ENCODE assay signal across 27 cellular contexts in genomic region chr3:124653788-124654469, GRCh38.
DNase-seq lines count a peak whose midpoint lies in the region; ATAC-seq, FAIRE-seq and TF ChIP-seq lines count a peak whose summit lies in the region.
"Had no signal": no experiment of that assay in that cellular context is flagged by ENCODE, and none has a peak within 500 bp of the region (broad histone marks: within the 10 kb centered on the region; RNA-seq: fewer than 3 reads in every experiment).

No MANE protein-coding gene starts in this region.

- H3K9me3 ChIP-seq in endothelial cell of umbilical vein (replicated peaks; ENCODE audit: control insufficient read depth, insufficient read depth, low read length), result no peaks in the 10 kb centered on the region
- H3K9me3 ChIP-seq in effector memory CD4-positive, alpha-beta T cell (ENCODE audit: control insufficient read depth, low read length), result no peaks in the 10 kb centered on the region
- H3K9me3 ChIP-seq: adrenal gland, Caco-2, gastroesophageal sphincter, SJSA1 had no signal

- H3K36me3 Mint-ChIP-seq in nephron progenitor cell (ENCODE audit: low read depth), result peaks cover 49% of the 10 kb centered on the region
- H3K36me3 Mint-ChIP-seq: IgD-negative memory B cell had no signal

- ATAC-seq in Right ventricle myocardium inferior, result peak; percentile 92
- ATAC-seq: activated CD8-positive, alpha-beta T cell treated with anti-CD3 and anti-CD28 coated beads, Interleukin-2, amount 10 ng/mL, durations not matched to agents 7 days and 5 days; esophagus mucosa; gastroesophageal sphincter; Panc1 had no signal

- H3K4me1 Mint-ChIP-seq in nephron progenitor cell, result peaks cover 6% of the 10 kb centered on the region

- DNase-seq in Right ventricle myocardium inferior (ENCODE audit: missing footprints), result no peak
- no peak for DNase-seq in cardiac septum (ENCODE audit: low spot score)
- DNase-seq in endothelial cell of umbilical vein (ENCODE audit: low read depth, low spot score), result peak; percentile 14
- peak; percentile 11 for DNase-seq in inferior parietal cortex (ENCODE audit: extremely low spot score)
- DNase-seq in nephron progenitor cell, result no peak
- no peak for DNase-seq in iPS-NIHi7 (ENCODE audit: extremely low spot score)
- DNase-seq in effector memory CD4-positive, alpha-beta T cell, result no peak
- DNase-seq: activated CD8-positive, alpha-beta T cell treated with anti-CD3 and anti-CD28 coated beads, Interleukin-2, amount 10 ng/mL, durations not matched to agents 7 days and 5 days; activated T-cell treated with anti-CD3 and anti-CD28 coated beads, Interleukin-2, amount 50 U/mL, for 24 hours; adrenal gland; Caco-2; DMS79 treated with DMSO at 0.1 percent for 48 hours; NCI-H146; NCI-H510A treated with DMSO at 0.1 percent for 48 hours; NK-92 treated with Interleukin-12 subunit alpha and Interleukin-12 subunit beta, amount 100 ng/mL, for 24 hours; stimulated activated CD4-positive, alpha-beta T cell treated with anti-CD3 and anti-CD28 coated beads, Interleukin-2, amount 100 ng/mL, for 24 hours; stimulated activated naive CD4-positive, alpha-beta T cell; trophoblast cell had no signal

- H3K9me1 ChIP-seq in endothelial cell of umbilical vein (replicated peaks; ENCODE audit: control insufficient read depth, extremely low read depth, insufficient read depth, low read length), result no peaks in the 10 kb centered on the region

- no TSS peak for BruUV-seq in endothelial cell of umbilical vein (replicated peaks; lab: Mats Ljungman, UMichigan)

- no peak overlapping the region for H3K4me2 ChIP-seq in endothelial cell of umbilical vein (ENCODE audit: insufficient read depth, low read length)

- H3K27me3 ChIP-seq in endothelial cell of umbilical vein (ENCODE audit: control insufficient read depth in 2 of 2, insufficient read depth in 2 of 2, low read length in 2 of 2), result peaks cover 0 to 3% of the 10 kb centered on the region in 2 experiments
- no peaks in the 10 kb centered on the region for H3K27me3 ChIP-seq in effector memory CD4-positive, alpha-beta T cell (replicated peaks; ENCODE audit: control insufficient read depth, insufficient read depth, low read length, poor library complexity, severe bottlenecking)
- H3K27me3 ChIP-seq: adrenal gland, gastroesophageal sphincter, SJSA1 had no signal

- H2AFZ ChIP-seq in endothelial cell of umbilical vein (ENCODE audit: low read depth, low read length), result no peak overlapping the region

- TF ChIP-seq CTCF in endothelial cell of umbilical vein (IDR thresholded peaks at IDR 0.05; ENCODE audit: extremely low read depth in 1 of 2, insufficient read depth in 1 of 2, low read depth in 1 of 2, low read length in 2 of 2), result no peak
- no peak for TF ChIP-seq CTCF in nephron progenitor cell (IDR thresholded peaks at IDR 0.05)

- H3K9me3 Mint-ChIP-seq in nephron progenitor cell, result no peaks in the 10 kb centered on the region
- H3K9me3 Mint-ChIP-seq: activated T-cell treated with anti-CD3 and anti-CD28 coated beads, Interleukin-2, amount 50 U/mL, for 24 hours had no signal

- no peaks in the 10 kb centered on the region for H3K36me3 ChIP-seq in endothelial cell of umbilical vein (ENCODE audit: control insufficient read depth in 2 of 2, extremely low read depth in 1 of 2, insufficient read depth in 2 of 2, low read length in 2 of 2)
- no peaks in the 10 kb centered on the region for H3K36me3 ChIP-seq in effector memory CD4-positive, alpha-beta T cell (ENCODE audit: control insufficient read depth, insufficient read depth, low read length)
- H3K36me3 ChIP-seq: SJSA1 had no signal

- H3K4me3 ChIP-seq in endothelial cell of umbilical vein (replicated peaks in 1 of 3; ENCODE audit: insufficient read depth in 1 of 3, low read depth in 1 of 3, low read length in 3 of 3), result no peak overlapping the region
- no peak overlapping the region for H3K4me3 ChIP-seq in effector memory CD4-positive, alpha-beta T cell (ENCODE audit: insufficient read depth, low read depth, low read length, poor library complexity, severe bottlenecking)
- H3K4me3 ChIP-seq: adrenal gland, gastroesophageal sphincter, SJSA1, skin epidermis had no signal

- CTCF ChIA-PET in endothelial cell of umbilical vein (lab: Charles Lee), result no interaction called here

- POLR2A ChIA-PET in endothelial cell of umbilical vein (lab: Charles Lee), result no interaction called here

- no peak overlapping the region for H3K27ac Mint-ChIP-seq in nephron progenitor cell
- H3K27ac Mint-ChIP-seq: activated CD8-positive, alpha-beta T cell treated with anti-CD3 and anti-CD28 coated beads, Interleukin-2, amount 10 ng/mL, durations not matched to agents 7 days and 5 days; activated T-cell treated with anti-CD3 and anti-CD28 coated beads, Interleukin-2, amount 50 U/mL, for 24 hours; IgD-negative memory B cell had no signal

- H4K20me1 ChIP-seq in endothelial cell of umbilical vein (replicated peaks; ENCODE audit: control insufficient read depth, extremely low read depth, insufficient read depth, low read length), result no peaks in the 10 kb centered on the region

- H3K27me3 Mint-ChIP-seq in nephron progenitor cell (ENCODE audit: low read depth, poor library complexity), result no peaks in the 10 kb centered on the region
- H3K27me3 Mint-ChIP-seq: IgD-negative memory B cell had no signal

- H3K4me3 Mint-ChIP-seq in nephron progenitor cell, result no peak overlapping the region
- H3K4me3 Mint-ChIP-seq: activated CD8-positive, alpha-beta T cell treated with anti-CD3 and anti-CD28 coated beads, Interleukin-2, amount 10 ng/mL, durations not matched to agents 7 days and 5 days; activated T-cell treated with anti-CD3 and anti-CD28 coated beads, Interleukin-2, amount 50 U/mL, for 24 hours; IgD-negative memory B cell had no signal

- no peak overlapping the region for H3K27ac ChIP-seq in endothelial cell of umbilical vein (ENCODE audit: insufficient read depth, low read depth, low read length)
- H3K27ac ChIP-seq in temporal lobe (ENCODE audit: low read depth, low read length), result peak overlapping the region; percentile 52
- H3K27ac ChIP-seq in effector memory CD4-positive, alpha-beta T cell (ENCODE audit: insufficient read depth, low read length, poor library complexity, severe bottlenecking), result no peak overlapping the region
- H3K27ac ChIP-seq: 22Rv1, adrenal gland, gastroesophageal sphincter, SJSA1, skin epidermis had no signal

- no peak for TF ChIP-seq POLR2A in endothelial cell of umbilical vein (IDR thresholded peaks at IDR 0.05; ENCODE audit: low read depth, low read length)

- dilution Hi-C loops in endothelial cell of umbilical vein (cut with MboI; ENCODE audit: extremely low pct_ligation_motif_present, low sequenced_read_pairs), result no loop called here

- intact Hi-C loops in Right ventricle myocardium inferior (cut with DNase I) (loop anchor here (5.0 kb wide), 2 partner anchors 52 to 77 kb away; no protein-coding TSS in a partner anchor), cardiac septum (cut with DNase I) (no loop called here), endothelial cell of umbilical vein (cut with micrococcal nuclease) (no loop called here)

- H3K9ac ChIP-seq in endothelial cell of umbilical vein (replicated peaks; ENCODE audit: extremely low read depth, insufficient read depth, low read length), result no peak overlapping the region

- no peaks in the 10 kb centered on the region for H3K4me1 ChIP-seq in endothelial cell of umbilical vein (ENCODE audit: control insufficient read depth, extremely low read depth, insufficient read depth, low read length)
- no peaks in the 10 kb centered on the region for H3K4me1 ChIP-seq in effector memory CD4-positive, alpha-beta T cell (ENCODE audit: control insufficient read depth, insufficient read depth, low read length, poor library complexity, severe bottlenecking)
- H3K4me1 ChIP-seq: adrenal gland, gastroesophageal sphincter, SJSA1 had no signal

- H3K79me2 ChIP-seq in endothelial cell of umbilical vein (ENCODE audit: control insufficient read depth, insufficient read depth, low read length), result no peaks in the 10 kb centered on the region

- no peak for FAIRE-seq in endothelial cell of umbilical vein (lab: Jason Lieb, UNC)
- FAIRE-seq: bronchial epithelial cell had no signal

TF ChIP-seq in endothelial cell of umbilical vein, 7 proteins besides CTCF, POLR2A, EP300 and RAD21:
- TF ChIP-seq POLR2AphosphoS5 (IDR thresholded peaks at IDR 0.05; ENCODE audit: insufficient read depth, low read depth, low read length) (no peak), MAX (IDR thresholded peaks at IDR 0.05; ENCODE audit: insufficient read depth, insufficient read length) (no peak), GATA2 (IDR thresholded peaks at IDR 0.05; ENCODE audit: insufficient read depth, insufficient read length, low read depth, low read length) (no peak), MYC (IDR thresholded peaks at IDR 0.05; ENCODE audit: low read depth, low read length) (no peak), JUN (IDR thresholded peaks at IDR 0.05; ENCODE audit: borderline replicate concordance, insufficient read depth, insufficient read length, low read depth) (no peak), EZH2 (IDR thresholded peaks at IDR 0.05; ENCODE audit: borderline replicate concordance, low read depth, low read length, severe bottlenecking) (no peak), FOS (IDR thresholded peaks at IDR 0.05; ENCODE audit: borderline replicate concordance, insufficient read depth, low read length) (no peak)

Comparison
In these comparisons a context has a peak if more than half of its experiments do, and no peak if none do; other contexts are left out.
1. DNase-seq: peak in endothelial cell of umbilical vein (single experiment) and inferior parietal cortex (single experiment); none in Right ventricle myocardium inferior (single experiment), cardiac septum (single experiment), nephron progenitor cell (single experiment), iPS-NIHi7 (single experiment) and effector memory CD4-positive, alpha-beta T cell (0 of 3).